In the genomic region with DNA sequence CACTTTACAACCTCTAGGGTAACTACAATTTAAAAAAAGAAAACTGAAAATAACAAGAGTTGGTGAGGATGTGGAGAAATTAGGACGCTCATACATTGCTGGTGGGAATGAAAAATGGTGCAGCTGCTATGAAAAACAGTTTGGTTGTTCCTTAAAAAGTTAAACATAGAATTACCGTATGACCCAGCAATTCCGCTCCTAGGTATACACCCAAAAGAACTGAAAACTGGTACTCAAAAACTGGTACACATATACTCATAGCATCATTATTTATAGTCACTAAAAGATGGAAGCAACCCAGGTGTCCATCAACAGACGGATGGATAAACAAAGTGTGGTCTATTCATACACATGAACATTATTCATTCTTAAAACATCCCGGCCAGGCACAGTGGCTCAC, we compare ENCODE assay signal across 34 cellular contexts. TPM values are rescaled to one million over a fixed set of nuclear protein-coding genes. Genes with fewer than 3 reads are reported as not detected.
"Had no signal": no experiment of that assay in that cellular context is flagged by ENCODE, and none has a peak within 500 bp of the region (broad histone marks: within the 10 kb centered on the region; RNA-seq: fewer than 3 reads in every experiment).

No MANE protein-coding gene starts in this region.

- H3K27me3 Mint-ChIP-seq: effector memory CD8-positive, alpha-beta T cell had no signal

- H3K4me3 Mint-ChIP-seq: dendritic cell treated with granulocyte-macrophage colony-stimulating factor and Interleukin-4, amounts not matched to agents 40 ng/mL and 50 ng/mL, for 4 days; effector memory CD8-positive, alpha-beta T cell; endodermal cell had no signal

- H3K9me3 Mint-ChIP-seq: dendritic cell treated with granulocyte-macrophage colony-stimulating factor and Interleukin-4, amounts not matched to agents 40 ng/mL and 50 ng/mL, for 4 days; effector memory CD8-positive, alpha-beta T cell had no signal

- H3K4me2 ChIP-seq: hepatocyte had no signal

- H3K36me3 ChIP-seq: colonic mucosa, esophagus muscularis mucosa, esophagus squamous epithelium, gastrocnemius medialis, gastroesophageal sphincter, heart left ventricle, heart right ventricle had no signal

- H3K4me1 Mint-ChIP-seq: endodermal cell had no signal

- FAIRE-seq: colon, endometrium, endothelial cell of umbilical vein, frontal cortex had no signal

- H3K9me3 ChIP-seq: colonic mucosa, esophagus muscularis mucosa, esophagus squamous epithelium, gastrocnemius medialis had no signal

- DNase-seq: colonic mucosa; cortex of kidney; dermis blood vessel endothelial cell; dorsolateral prefrontal cortex; effector CD4-positive, alpha-beta T cell; effector CD8-positive, alpha-beta T cell; effector memory CD4-positive, alpha-beta T cell; effector memory CD8-positive, alpha-beta T cell; endodermal cell; erythroblast; esophagus squamous epithelium; foreskin fibroblast; foreskin keratinocyte; foreskin melanocyte; gastrocnemius medialis; glutamatergic neuron; head of caudate nucleus; heart left ventricle; heart right ventricle had no signal

- H3K27ac ChIP-seq: colonic mucosa, coronary artery, dorsolateral prefrontal cortex, epithelial cell of prostate, esophagus muscularis mucosa, esophagus squamous epithelium, foreskin keratinocyte, gastrocnemius medialis, gastroesophageal sphincter, heart left ventricle, heart right ventricle, hepatocyte had no signal

- ATAC-seq: effector memory CD8-positive, alpha-beta T cell; esophagus mucosa; foreskin keratinocyte; gastrocnemius medialis; gastroesophageal sphincter; heart left ventricle; heart right ventricle had no signal

- H3K27ac Mint-ChIP-seq: dendritic cell treated with granulocyte-macrophage colony-stimulating factor and Interleukin-4, amounts not matched to agents 40 ng/mL and 50 ng/mL, for 4 days; effector memory CD8-positive, alpha-beta T cell; endodermal cell had no signal

- H3K4me1 ChIP-seq: colonic mucosa, foreskin keratinocyte had no signal

- H3K4me3 ChIP-seq: colonic mucosa, coronary artery, dorsolateral prefrontal cortex, esophagus muscularis mucosa, esophagus squamous epithelium, gastrocnemius medialis, gastroesophageal sphincter, heart left ventricle, heart right ventricle, hepatocyte had no signal

RNA-seq across cellular contexts. Expression of a gene that starts 42.9 kb away (rescaled TPM):
- total RNA-seq: endothelial cell of umbilical vein, epithelial cell of proximal tubule, esophagus muscularis mucosa, fibroblast of lung, fibroblast of villous mesenchyme, glomerular endothelial cell had no signal
- polyA plus RNA-seq: endothelial cell of umbilical vein, fibroblast of lung had no signal
